23 cellular contexts compared by ENCODE assay signal in the genomic region with DNA sequence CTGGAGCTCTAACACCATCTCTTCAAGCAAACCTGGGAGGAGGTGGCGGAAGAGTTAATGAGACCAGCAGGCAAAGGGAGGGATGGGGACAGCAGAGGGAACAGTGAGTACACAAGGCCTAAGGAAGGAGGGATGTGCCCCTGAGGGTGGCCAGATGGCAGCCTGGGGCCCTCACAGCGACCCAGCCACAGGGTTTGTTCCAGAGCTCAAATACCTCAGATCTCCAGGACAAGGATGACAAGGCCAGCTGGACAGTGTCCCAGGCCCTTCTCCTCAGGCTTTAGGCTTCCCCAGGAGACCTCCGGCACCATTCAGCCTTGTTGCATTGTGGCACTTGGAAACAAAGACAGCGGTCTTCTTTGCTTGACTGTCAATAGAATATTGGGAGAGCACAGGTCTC. TPM values are rescaled to one million over a fixed set of nuclear protein-coding genes. Genes with fewer than 3 reads are reported as not detected.
DNase-seq lines count a peak whose midpoint lies in the region; ATAC-seq and FAIRE-seq lines count a peak whose summit lies in the region.
"Had no signal": no experiment of that assay in that cellular context is flagged by ENCODE, and none has a peak within 500 bp of the region (broad histone marks: within the 10 kb centered on the region; RNA-seq: fewer than 3 reads in every experiment).

No MANE protein-coding gene starts in this region.

- H3K36me3 ChIP-seq in small intestine (ENCODE audit: control insufficient read depth in 2 of 2, insufficient read depth in 2 of 2, low read length in 2 of 2), result no peaks in the 10 kb centered on the region
- H3K36me3 ChIP-seq: brain microvascular endothelial cell had no signal

- no peak overlapping the region for H3K4me3 ChIP-seq in small intestine (ENCODE audit: low read depth in 1 of 2, low read length in 2 of 2)
- H3K4me3 ChIP-seq: gastroesophageal sphincter, tibial nerve had no signal

- H3K27me3 ChIP-seq in small intestine (ENCODE audit: control insufficient read depth in 2 of 2, insufficient read depth in 2 of 2, low read length in 2 of 2), result no peaks in the 10 kb centered on the region
- H3K27me3 ChIP-seq: brain microvascular endothelial cell, gastroesophageal sphincter, tibial nerve had no signal

- no peak overlapping the region for H3K27ac ChIP-seq in small intestine (ENCODE audit: low read depth in 1 of 2, low read length in 1 of 2)
- H3K27ac ChIP-seq: brain microvascular endothelial cell had no signal

- peaks cover 8 to 12% of the 10 kb centered on the region in 2 donors for H3K4me1 ChIP-seq in small intestine (ENCODE audit: control insufficient read depth in 2 of 2, insufficient read depth in 1 of 2, low read depth in 1 of 2, low read length in 1 of 2)

- 96 to 100% (median 98%) methylated on average over 4 of the region's 4 CpGs for WGBS in small intestine, 3 donors

- DNase-seq in DMS 273 treated with DMSO at 0.1 percent for 48 hours (lab: John Stamatoyannopoulos, UW), result peak; percentile 32
- DNase-seq in NCI-H69 (lab: John Stamatoyannopoulos, UW), result peak; percentile 26
- no peak for DNase-seq in effector memory CD8-positive, alpha-beta T cell
- DNase-seq in retina, result peak; percentile 28
- no peak for DNase-seq in small intestine
- DNase-seq in Kasumi-1 (lab: John Stamatoyannopoulos, UW), result no peak
- DNase-seq: activated CD4-positive, CD25-positive, alpha-beta regulatory T cell; activated CD8-positive, alpha-beta memory T cell treated with anti-CD3 and anti-CD28 coated beads for 24 hours; activated naive CD8-positive, alpha-beta T cell treated with anti-CD3 and anti-CD28 coated beads for 36 hours; activated T-cell treated with anti-CD3 and anti-CD28 coated beads, Interleukin-2, amount 50 U/mL, for 48 hours; Karpas-422; NCI-H1105; NCI-H2107; NCI-H748 treated with DMSO at 0.1 percent for 48 hours; PC-3 had no signal

- no peak overlapping the region for H3K4me3 Mint-ChIP-seq in effector memory CD8-positive, alpha-beta T cell
- H3K4me3 Mint-ChIP-seq: activated naive CD8-positive, alpha-beta T cell treated with anti-CD3 and anti-CD28 coated beads for 36 hours; stimulated activated memory B cell treated with anti-CD40 and anti-IgM and Interleukin-4, amounts not matched to agents 10 μg/mL and 1 μg/mL and 100 μg/mL, for 72 hours had no signal

- no peaks in the 10 kb centered on the region for H3K27me3 Mint-ChIP-seq in effector memory CD8-positive, alpha-beta T cell
- H3K27me3 Mint-ChIP-seq: activated naive CD8-positive, alpha-beta T cell treated with anti-CD3 and anti-CD28 coated beads for 36 hours; stimulated activated memory B cell treated with anti-CD40 and anti-IgM and Interleukin-4, amounts not matched to agents 10 μg/mL and 1 μg/mL and 100 μg/mL, for 72 hours had no signal

- FAIRE-seq in small intestine (lab: Jason Lieb, UNC), result no peak
- FAIRE-seq: G401.6 had no signal

- H3K9me3 Mint-ChIP-seq in effector memory CD8-positive, alpha-beta T cell, result no peaks in the 10 kb centered on the region
- H3K9me3 Mint-ChIP-seq: activated naive CD8-positive, alpha-beta T cell treated with anti-CD3 and anti-CD28 coated beads for 36 hours; stimulated activated memory B cell treated with anti-CD40 and anti-IgM and Interleukin-4, amounts not matched to agents 10 μg/mL and 1 μg/mL and 100 μg/mL, for 72 hours had no signal

- peak overlapping the region; percentile 4 to 6 for H3K27ac Mint-ChIP-seq in effector memory CD8-positive, alpha-beta T cell
- H3K27ac Mint-ChIP-seq: activated naive CD8-positive, alpha-beta T cell treated with anti-CD3 and anti-CD28 coated beads for 36 hours had no signal

- H3K4me1 Mint-ChIP-seq in effector memory CD8-positive, alpha-beta T cell (ENCODE audit: low read depth in 2 of 2), result peaks cover 11% of the 10 kb centered on the region in 2 donors

- peaks cover 4% of the 10 kb centered on the region for H3K36me3 Mint-ChIP-seq in effector memory CD8-positive, alpha-beta T cell (ENCODE audit: insufficient read depth)

- no peak for ATAC-seq in effector memory CD8-positive, alpha-beta T cell (replicated peaks)
- no peak for ATAC-seq in GM21737 (IDR thresholded peaks at IDR 0.05; ENCODE audit: unreplicated experiment)
- ATAC-seq: esophagus mucosa; left lobe of liver; PC-3; stimulated activated memory B cell treated with anti-CD40 and anti-IgM and Interleukin-4, amounts not matched to agents 10 μg/mL and 1 μg/mL and 100 μg/mL, for 72 hours had no signal

- H3K9me3 ChIP-seq in small intestine (ENCODE audit: control insufficient read depth, low read depth), result no peaks in the 10 kb centered on the region
- H3K9me3 ChIP-seq: gastroesophageal sphincter, tibial nerve had no signal

RNA-seq across cellular contexts. Expression of gene CDIP1, which starts 14.9 kb away (rescaled TPM):
- 10 to 100 TPM; 26.5 to 49.9 (median 37.0) TPM for polyA plus RNA-seq in small intestine

RNA-seq across cellular contexts. Expression of gene C16orf96, which starts 32.5 kb away (rescaled TPM):
- polyA plus RNA-seq in small intestine, result under 1 TPM in 1 of 3 donors, not detected in 2; 0.03 TPM

RNA-seq across cellular contexts. Expression of gene HMOX2, which starts 47.5 kb away (rescaled TPM):
- 10 to 100 TPM; 62.7 to 89.7 (median 86.5) TPM for polyA plus RNA-seq in small intestine

RNA-seq across cellular contexts. Expression of gene NMRAL1, which starts 49.3 kb away (rescaled TPM):
- polyA plus RNA-seq in small intestine, result 10 to 100 TPM; 53.9 to 70.9 (median 58.1) TPM

Comparison
In these comparisons a context has a peak if more than half of its experiments do, and no peak if none do; other contexts are left out.
1. DNase-seq: peak in DMS 273 treated with DMSO at 0.1 percent for 48 hours (single experiment), NCI-H69 (single experiment) and retina (single experiment); none in effector memory CD8-positive, alpha-beta T cell (0 of 3), small intestine (single experiment) and Kasumi-1 (0 of 2).